26 cellular contexts compared by ENCODE assay signal in genomic region chr5:157934600-157934999, GRCh38.
"Had no signal": no experiment of that assay in that cellular context is flagged by ENCODE, and none has a peak within 500 bp of the region (broad histone marks: within the 10 kb centered on the region; RNA-seq: fewer than 3 reads in every experiment).

No MANE protein-coding gene starts in this region.

- H3K4me1 ChIP-seq: neural progenitor cell, psoas muscle, spleen, tibial nerve, upper lobe of right lung, uterus had no signal

- H3K4me2 ChIP-seq: neural progenitor cell, smooth muscle cell had no signal

- H2AFZ ChIP-seq: neural progenitor cell, parathyroid adenoma had no signal

- H3K36me3 ChIP-seq: neural progenitor cell, ovary, spleen, stomach, thoracic aorta, thyroid gland, tibial nerve, upper lobe of right lung, uterus had no signal

- H3K4me3 ChIP-seq: neural progenitor cell, ovary, psoas muscle, skin epidermis, smooth muscle cell, spleen, stomach, thoracic aorta, thyroid gland, tibial nerve, upper lobe of right lung, uterus had no signal

- H3K27ac ChIP-seq: neural progenitor cell, ovary, parathyroid adenoma, psoas muscle, skin epidermis, spleen, stomach, thoracic aorta, thyroid gland, tibial nerve, upper lobe of right lung, uterus had no signal

- DNase-seq: naive thymus-derived CD4-positive, alpha-beta T cell; natural killer cell; occipital lobe; ovary; posterior cingulate gyrus; psoas muscle; right cardiac atrium; spleen; stimulated activated CD4-positive, alpha-beta T cell treated with anti-CD3 and anti-CD28 coated beads, Interleukin-12 subunit alpha, Interleukin-12 subunit beta, amount 100 ng/mL, for 4 hours; stimulated activated CD4-positive, alpha-beta T cell treated with anti-CD3 and anti-CD28 coated beads, Interleukin-1b, Interleukin-23, amount 100 ng/mL, for 48 hours; stimulated activated CD4-positive, alpha-beta T cell treated with anti-CD3 and anti-CD28 coated beads, Interleukin-2, amount 100 ng/mL, for 48 hours; stimulated activated CD4-positive, alpha-beta T cell treated with anti-CD3 and anti-CD28 coated beads, Interleukin-4, amount 100 ng/mL, for 24 hours; stimulated activated naive B cell treated with anti-CD40 and anti-IgM and Interleukin-4, amounts not matched to agents 10 μg/mL and 1 μg/mL and 100 μg/mL, for 72 hours; stimulated activated naive CD4-positive, alpha-beta T cell treated with Interleukin-2 at 50 U/mL for 16 hours; stomach; thyroid gland; upper lobe of right lung; uterus had no signal

- ATAC-seq: naive thymus-derived CD4-positive, alpha-beta T cell; natural killer cell; psoas muscle; right cardiac atrium; sciatic nerve; stimulated activated effector memory CD8-positive, alpha-beta T cell treated with anti-CD3 and anti-CD28 coated beads, Interleukin-12 subunit alpha, Interleukin-12 subunit beta, amount 100 ng/mL, for 72 hours; stimulated activated naive B cell treated with anti-CD40 and anti-IgM and Interleukin-4, amounts not matched to agents 10 μg/mL and 1 μg/mL and 100 μg/mL, for 72 hours; upper lobe of right lung had no signal

- H3K79me2 ChIP-seq: parathyroid adenoma had no signal

- H3K27me3 ChIP-seq: neural progenitor cell, ovary, spleen, stomach, thyroid gland, tibial nerve, upper lobe of right lung, uterus had no signal

- H3K9me3 ChIP-seq: ovary, psoas muscle, thoracic aorta, thyroid gland, uterus had no signal

- H3K9ac ChIP-seq: neural progenitor cell, parathyroid adenoma had no signal
